In genomic region chr10:11441151-11441535, GRCh38 we compare ENCODE assay signal across 14 cellular contexts.
DNase-seq lines count a peak whose midpoint lies in the region; ATAC-seq and TF ChIP-seq lines count a peak whose summit lies in the region.
"Had no signal": no experiment of that assay in that cellular context is flagged by ENCODE, and none has a peak within 500 bp of the region (broad histone marks: within the 10 kb centered on the region; RNA-seq: fewer than 3 reads in every experiment).

No MANE protein-coding gene starts in this region.

- no peak overlapping the region for H4K91ac ChIP-seq in H9 (ENCODE audit: insufficient read length, low read depth, low read length)

- no peak overlapping the region for H2AFZ ChIP-seq in H9 (ENCODE audit: low read length)

- H2BK15ac ChIP-seq in H9 (ENCODE audit: low read depth, low read length): no peak overlapping the region
- no peak overlapping the region for H2BK15ac ChIP-seq in mesendoderm (replicated peaks; ENCODE audit: low read depth)

- H3K79me1 ChIP-seq in H9 (ENCODE audit: insufficient read depth, low read depth, low read length, poor library complexity, severe bottlenecking) (no peaks in the 10 kb centered on the region), mesendoderm (ENCODE audit: low read length) (no peaks in the 10 kb centered on the region)

- H3K23ac ChIP-seq in H9 (ENCODE audit: insufficient read length, low read depth, low read length) (no peak overlapping the region), mesendoderm (ENCODE audit: low read length) (no peak overlapping the region)

- peak overlapping the region; percentile 39; the same call in 1 of the 2 replicates for H3K14ac ChIP-seq in H9 (ENCODE audit: insufficient read depth, low read length)

- no peak overlapping the region for H3K4me3 ChIP-seq in mesendoderm (ENCODE audit: low read length)
- H3K4me3 ChIP-seq: Peyer's patch had no signal

- H3K4me3 Mint-ChIP-seq in activated T-cell treated with anti-CD3 and anti-CD28 coated beads, Interleukin-2, amount 50 U/mL, for 4 hours: peak overlapping the region; percentile 61
- H3K4me3 Mint-ChIP-seq in H9 (no peak overlapping the region), type B pancreatic cell (no peak overlapping the region)

- H3K27ac Mint-ChIP-seq in H9: no peak overlapping the region
- H3K27ac Mint-ChIP-seq in type B pancreatic cell: no peak overlapping the region

- no peaks in the 10 kb centered on the region for H3K36me3 ChIP-seq in mesendoderm (ENCODE audit: control insufficient read depth, insufficient read depth, low read length)
- H3K36me3 ChIP-seq: Peyer's patch had no signal

- no peak overlapping the region for H3K56ac ChIP-seq in H9 (ENCODE audit: insufficient read length, low read depth, low read length)
- no peak overlapping the region for H3K56ac ChIP-seq in mesendoderm (ENCODE audit: low read length)

- no peaks in the 10 kb centered on the region for H3K36me3 Mint-ChIP-seq in activated T-cell treated with anti-CD3 and anti-CD28 coated beads, Interleukin-2, amount 50 U/mL, for 4 hours (ENCODE audit: insufficient read depth)
- H3K36me3 Mint-ChIP-seq in H9 (ENCODE audit: insufficient read depth in 1 of 3, low read depth in 3 of 3): peaks cover 0 to 2% (median 0%) of the 10 kb centered on the region in 3 experiments; a peak in 2 of 7 replicates
- no peaks in the 10 kb centered on the region for H3K36me3 Mint-ChIP-seq in type B pancreatic cell
- H3K36me3 Mint-ChIP-seq: CD4-positive, CD25-positive, alpha-beta regulatory T cell had no signal

- H3K4me1 Mint-ChIP-seq in activated T-cell treated with anti-CD3 and anti-CD28 coated beads, Interleukin-2, amount 50 U/mL, for 4 hours (ENCODE audit: low read depth): peaks cover 22% of the 10 kb centered on the region
- H3K4me1 Mint-ChIP-seq in H9 (peaks cover 47 to 57% of the 10 kb centered on the region in 2 experiments), type B pancreatic cell (ENCODE audit: unreplicated experiment) (no peaks in the 10 kb centered on the region)

- no peaks in the 10 kb centered on the region for H3K9me3 Mint-ChIP-seq in activated T-cell treated with anti-CD3 and anti-CD28 coated beads, Interleukin-2, amount 50 U/mL, for 4 hours
- H3K9me3 Mint-ChIP-seq in H9 (no peaks in the 10 kb centered on the region), type B pancreatic cell (no peaks in the 10 kb centered on the region)
- H3K9me3 Mint-ChIP-seq: CD4-positive, CD25-positive, alpha-beta regulatory T cell had no signal

- H4K20me1 ChIP-seq in H9 (ENCODE audit: control insufficient read depth, insufficient read depth, insufficient read length): no peaks in the 10 kb centered on the region

- H3K4me1 ChIP-seq in H9 (ENCODE audit: insufficient read depth, low read length): peaks cover 5% of the 10 kb centered on the region; the same call in 1 of the 2 replicates
- peaks cover 3% of the 10 kb centered on the region for H3K4me1 ChIP-seq in mesendoderm (ENCODE audit: control insufficient read depth, low read depth, low read length)
- H3K4me1 ChIP-seq: Peyer's patch had no signal

- ATAC-seq in activated T-cell treated with anti-CD3 and anti-CD28 coated beads, Interleukin-2, amount 50 U/mL, for 4 hours: no peak
- ATAC-seq in HG02852 (IDR thresholded peaks at IDR 0.05; ENCODE audit: unreplicated experiment): no peak

- H2BK12ac ChIP-seq in H9 (ENCODE audit: insufficient read length, low read depth, low read length): no peak overlapping the region

- H4K5ac ChIP-seq in H9 (ENCODE audit: insufficient read length, low read depth, low read length): no peak overlapping the region
- no peak overlapping the region for H4K5ac ChIP-seq in mesendoderm (ENCODE audit: low read length)

- H3K9ac ChIP-seq in H9 (ENCODE audit: extremely low read depth, insufficient read length, low read length) (no peak overlapping the region), mesendoderm (ENCODE audit: low read length) (no peak overlapping the region)

- H3K27me3 ChIP-seq in H9 (ENCODE audit: insufficient read depth, low read length) (no peaks in the 10 kb centered on the region), mesendoderm (ENCODE audit: insufficient read depth, low read length, poor library complexity) (no peaks in the 10 kb centered on the region)
- H3K27me3 ChIP-seq: Peyer's patch had no signal

- no peak overlapping the region for H2AK5ac ChIP-seq in H9 (ENCODE audit: insufficient read length, low read length)
- no peak overlapping the region for H2AK5ac ChIP-seq in mesendoderm (ENCODE audit: low read length)

- H2BK20ac ChIP-seq in H9 (ENCODE audit: low read depth, low read length, poor library complexity, severe bottlenecking): no peak overlapping the region

- no peak overlapping the region for H3K27ac ChIP-seq in H9 (ENCODE audit: insufficient read length, low read depth, low read length)
- peak overlapping the region; percentile 30 for H3K27ac ChIP-seq in caudate nucleus (ENCODE audit: low read depth, low read length)
- H3K27ac ChIP-seq in mesendoderm (ENCODE audit: low read depth, low read length): no peak overlapping the region
- H3K27ac ChIP-seq: Peyer's patch had no signal

- WGBS in H9 (ENCODE audit: extremely low coverage, insufficient read length, low lambda C conversion rate): no CpG with 5 or more reads among the region's 16 CpGs
- WGBS in mesendoderm (ENCODE audit: extremely low coverage, insufficient coverage, low lambda C conversion rate): no CpG with 5 or more reads among the region's 16 CpGs

- no peak overlapping the region for H3T11ph ChIP-seq in H9 (ENCODE audit: low read length)

- H3K4ac ChIP-seq in H9 (ENCODE audit: low read depth, low read length) (no peak overlapping the region), mesendoderm (ENCODE audit: low read depth, low read length) (no peak overlapping the region)

- H3K18ac ChIP-seq in H9 (ENCODE audit: insufficient read length, low read depth, low read length) (no peak overlapping the region), mesendoderm (ENCODE audit: low read length) (no peak overlapping the region)

- no peaks in the 10 kb centered on the region for H3K79me2 ChIP-seq in H9 (ENCODE audit: insufficient read depth, low read length)
- no peaks in the 10 kb centered on the region for H3K79me2 ChIP-seq in mesendoderm (ENCODE audit: control insufficient read depth, insufficient read depth, low read length)

- no peaks in the 10 kb centered on the region for H3K23me2 ChIP-seq in H9 (ENCODE audit: insufficient read length, low read depth, low read length, poor library complexity, severe bottlenecking)

- H2BK120ac ChIP-seq in H9 (ENCODE audit: low read depth, low read length, poor library complexity, severe bottlenecking): no peak overlapping the region
- H2BK120ac ChIP-seq in mesendoderm (ENCODE audit: low read depth, low read length): no peak overlapping the region

- no peak for DNase-seq in activated T-cell treated with anti-CD3 and anti-CD28 coated beads, Interleukin-2, amount 50 U/mL, for 4 hours
- DNase-seq in activated T-cell treated with anti-CD3 and anti-CD28 coated beads for 4 hours (no peak), H9 (no peak), caudate nucleus (lab: John Stamatoyannopoulos, UW) (no peak), type B pancreatic cell (ENCODE audit: extremely low spot score, unreplicated experiment) (peak; percentile 25), mesendoderm (no peak)
- DNase-seq: DMS79 treated with DMSO at 0.1 percent for 48 hours, IMR-90, NCI-H187 treated with DMSO at 0.1 percent for 48 hours, NCI-H510A treated with DMSO at 0.1 percent for 48 hours, Peyer's patch, Right ventricle myocardium superior had no signal

- H3K9me3 ChIP-seq in H9 (ENCODE audit: control insufficient read depth, low read depth, low read length): no peaks in the 10 kb centered on the region
- H3K9me3 ChIP-seq: Peyer's patch had no signal

- H3K4me2 ChIP-seq in H9 (ENCODE audit: insufficient read depth, insufficient read length, low read length) (no peak overlapping the region), mesendoderm (ENCODE audit: low read length) (no peak overlapping the region)

- H3K27me3 Mint-ChIP-seq in activated T-cell treated with anti-CD3 and anti-CD28 coated beads, Interleukin-2, amount 50 U/mL, for 4 hours (ENCODE audit: low read depth): no peaks in the 10 kb centered on the region
- peaks cover 3% of the 10 kb centered on the region for H3K27me3 Mint-ChIP-seq in H9 (ENCODE audit: low read depth)
- peaks cover 28% of the 10 kb centered on the region for H3K27me3 Mint-ChIP-seq in type B pancreatic cell

- H4K8ac ChIP-seq in H9 (replicated peaks; ENCODE audit: insufficient read length, low read depth, low read length) (no peak overlapping the region), mesendoderm (ENCODE audit: low read depth, low read length) (no peak overlapping the region)

- no peak for TF ChIP-seq CTCF in H9 (conservative IDR thresholded peaks at IDR 0.05)
- TF ChIP-seq CTCF in type B pancreatic cell (conservative IDR thresholded peaks at IDR 0.05): no peak

- no peak overlapping the region for H2BK5ac ChIP-seq in H9 (ENCODE audit: insufficient read length, low read length)
- no peak overlapping the region for H2BK5ac ChIP-seq in mesendoderm (ENCODE audit: low read length)
